ENCODE assay signal across 1 cellular context in genomic region chr9:1007312-1007711, GRCh38.
TF ChIP-seq lines count a peak whose summit lies in the region.

No MANE protein-coding gene starts in this region.

TF ChIP-seq in GM12878, 131 proteins besides CTCF, POLR2A, EP300 and RAD21 (continued from another document):
- TF ChIP-seq, protein P1, sequence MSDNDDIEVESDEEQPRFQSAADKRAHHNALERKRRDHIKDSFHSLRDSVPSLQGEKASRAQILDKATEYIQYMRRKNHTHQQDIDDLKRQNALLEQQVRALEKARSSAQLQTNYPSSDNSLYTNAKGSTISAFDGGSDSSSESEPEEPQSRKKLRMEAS (IDR thresholded peaks at IDR 0.05; ENCODE audit: low read depth, low read length) = no peak
- no peak for TF ChIP-seq NR2C2 (IDR thresholded peaks at IDR 0.05; ENCODE audit: borderline replicate concordance, control insufficient read depth, insufficient read length, low read depth)
- TF ChIP-seq STAT3 (IDR thresholded peaks at IDR 0.05; ENCODE audit: low read depth, low read length) = no peak
